1 cellular context compared by ENCODE assay signal in the genomic region with DNA sequence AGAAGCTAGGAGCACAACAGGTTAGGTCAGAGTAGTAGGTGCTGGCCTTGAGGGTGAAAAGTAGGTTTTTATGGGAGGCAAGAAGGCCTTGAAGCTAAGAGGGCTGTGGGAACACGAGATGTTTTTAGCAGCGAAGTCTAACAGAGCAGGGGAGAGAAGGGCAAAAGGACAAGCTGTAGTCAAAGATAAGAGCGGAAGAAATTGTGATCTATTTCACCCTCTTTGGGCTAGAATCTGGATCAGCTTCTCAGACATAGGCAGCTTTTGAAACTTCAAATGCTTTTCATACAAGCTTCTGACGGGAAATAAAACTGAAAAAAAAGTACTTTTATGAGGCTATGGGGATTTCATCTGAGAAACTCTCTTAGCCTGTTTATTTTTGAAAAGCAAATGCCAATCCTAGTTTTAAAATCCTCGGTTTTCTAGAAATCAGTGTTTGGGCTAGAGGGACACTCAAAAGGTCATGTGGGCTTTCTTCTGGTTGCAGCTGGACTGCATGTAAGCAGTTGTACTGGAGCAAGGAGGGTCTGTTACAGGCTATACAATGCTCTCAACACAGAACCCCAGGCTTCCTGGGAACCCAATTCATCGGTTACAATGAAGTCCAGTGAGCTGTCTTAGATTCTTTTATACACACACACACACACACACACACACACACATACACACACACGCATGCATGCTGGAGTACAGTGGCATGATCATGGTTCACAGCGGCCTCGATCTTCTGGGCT.
A peak's percentile ranks its signal among the peaks of the same experiment; 100 is the strongest.
TF ChIP-seq lines count a peak whose summit lies in the region.

No MANE protein-coding gene starts in this region.

TF ChIP-seq in K562, 482 proteins besides CTCF, POLR2A, EP300 and RAD21 (continues in another document):
- TF ChIP-seq RERE (CRISPR knock-in tag; IDR thresholded peaks at IDR 0.05; ENCODE audit: borderline replicate concordance) (no peak), ZNF212 (CRISPR knock-in tag; IDR thresholded peaks at IDR 0.05) (no peak), TAL1 (IDR thresholded peaks at IDR 0.05) (peak; percentile 18; the same call in 1 of the 2 replicates), TBL1XR1 (IDR thresholded peaks at IDR 0.05; ENCODE audit: low read length in 2 of 2) (no peak), FIP1L1 (IDR thresholded peaks at IDR 0.05; ENCODE audit: low read depth, low read length, poor library complexity, severe bottlenecking) (no peak), CBFA2T3 (IDR thresholded peaks at IDR 0.05) (peak; percentile 47), PBX2 (CRISPR knock-in tag; IDR thresholded peaks at IDR 0.05; ENCODE audit: low read depth) (no peak), PBX2 (tag; conservative IDR thresholded peaks at IDR 0.05; ENCODE audit: low read depth) (no peak), ESRRA (IDR thresholded peaks at IDR 0.05; ENCODE audit: borderline replicate concordance, low read depth) (peak; percentile 23; the same call in 1 of the 2 replicates), HNRNPL (IDR thresholded peaks at IDR 0.05; ENCODE audit: low read depth, low read length) (no peak), ZNF347 (CRISPR knock-in tag; IDR thresholded peaks at IDR 0.05; ENCODE audit: low read depth) (no peak), TEAD4 (IDR thresholded peaks at IDR 0.05; ENCODE audit: low read length) (0 out of 2 replicates have a peak, but pooled peaks have one; percentile 13), TEAD4 (CRISPR knock-in tag; IDR thresholded peaks at IDR 0.05; ENCODE audit: borderline replicate concordance) (no peak), ZNF695 (CRISPR knock-in tag; IDR thresholded peaks at IDR 0.05) (no peak), SP1 (CRISPR knock-in tag; IDR thresholded peaks at IDR 0.05) (no peak), ZNF23 (CRISPR knock-in tag; IDR thresholded peaks at IDR 0.05) (no peak), ZNF3 (CRISPR knock-in tag; IDR thresholded peaks at IDR 0.05) (no peak), KDM1A (IDR thresholded peaks at IDR 0.05) (0 out of 4 replicates have a peak, but pooled peaks of 1 of the 2 experiments have one; percentile 7), SAP30 (IDR thresholded peaks at IDR 0.05; ENCODE audit: borderline replicate concordance, insufficient read depth, low read depth, low read length, poor library complexity, severe bottlenecking) (no peak), ARID1B (IDR thresholded peaks at IDR 0.05) (peak; percentile 52; the same call in 1 of the 2 replicates), MXI1 (IDR thresholded peaks at IDR 0.05; ENCODE audit: low read depth, low read length) (no peak), KDM5B (IDR thresholded peaks at IDR 0.05; ENCODE audit: insufficient replicate concordance, low read depth, low read length) (no peak), MTA2 (IDR thresholded peaks at IDR 0.05; ENCODE audit: low read depth) (no peak), ZBTB17 (CRISPR knock-in tag; IDR thresholded peaks at IDR 0.05) (no peak), CEBPG (CRISPR knock-in tag; IDR thresholded peaks at IDR 0.05) (no peak), CEBPG (tag; conservative IDR thresholded peaks at IDR 0.05 in 1 of 2, IDR thresholded peaks at IDR 0.05 in 1 of 2) (no peak), ZNF699 (CRISPR knock-in tag; IDR thresholded peaks at IDR 0.05; ENCODE audit: insufficient replicate concordance) (no peak), FOXJ2 (tag; IDR thresholded peaks at IDR 0.05) (no peak), NUFIP1 (IDR thresholded peaks at IDR 0.05; ENCODE audit: partially characterized antibody) (no peak), HEY1 (CRISPR knock-in tag; IDR thresholded peaks at IDR 0.05; ENCODE audit: borderline replicate concordance) (no peak), MYC (IDR thresholded peaks at IDR 0.05; ENCODE audit: low read depth, low read length) (no peak), MYC (CRISPR knock-in tag; IDR thresholded peaks at IDR 0.05; ENCODE audit: borderline replicate concordance, low read depth) (no peak), ZNF444 (CRISPR knock-in tag; IDR thresholded peaks at IDR 0.05) (no peak), RBM22 (IDR thresholded peaks at IDR 0.05; ENCODE audit: low read depth, low read length, poor library complexity, severe bottlenecking) (no peak), TCF3 (CRISPR knock-in tag; IDR thresholded peaks at IDR 0.05) (no peak; the same call in 1 of the 2 replicates), ZNF445 (CRISPR knock-in tag; IDR thresholded peaks at IDR 0.05; ENCODE audit: low read depth) (no peak)
- TF ChIP-seq, protein P1, sequence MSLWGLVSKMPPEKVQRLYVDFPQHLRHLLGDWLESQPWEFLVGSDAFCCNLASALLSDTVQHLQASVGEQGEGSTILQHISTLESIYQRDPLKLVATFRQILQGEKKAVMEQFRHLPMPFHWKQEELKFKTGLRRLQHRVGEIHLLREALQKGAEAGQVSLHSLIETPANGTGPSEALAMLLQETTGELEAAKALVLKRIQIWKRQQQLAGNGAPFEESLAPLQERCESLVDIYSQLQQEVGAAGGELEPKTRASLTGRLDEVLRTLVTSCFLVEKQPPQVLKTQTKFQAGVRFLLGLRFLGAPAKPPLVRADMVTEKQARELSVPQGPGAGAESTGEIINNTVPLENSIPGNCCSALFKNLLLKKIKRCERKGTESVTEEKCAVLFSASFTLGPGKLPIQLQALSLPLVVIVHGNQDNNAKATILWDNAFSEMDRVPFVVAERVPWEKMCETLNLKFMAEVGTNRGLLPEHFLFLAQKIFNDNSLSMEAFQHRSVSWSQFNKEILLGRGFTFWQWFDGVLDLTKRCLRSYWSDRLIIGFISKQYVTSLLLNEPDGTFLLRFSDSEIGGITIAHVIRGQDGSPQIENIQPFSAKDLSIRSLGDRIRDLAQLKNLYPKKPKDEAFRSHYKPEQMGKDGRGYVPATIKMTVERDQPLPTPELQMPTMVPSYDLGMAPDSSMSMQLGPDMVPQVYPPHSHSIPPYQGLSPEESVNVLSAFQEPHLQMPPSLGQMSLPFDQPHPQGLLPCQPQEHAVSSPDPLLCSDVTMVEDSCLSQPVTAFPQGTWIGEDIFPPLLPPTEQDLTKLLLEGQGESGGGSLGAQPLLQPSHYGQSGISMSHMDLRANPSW (CRISPR knock-in tag; IDR thresholded peaks at IDR 0.05), result no peak
- TF ChIP-seq, protein P2, sequence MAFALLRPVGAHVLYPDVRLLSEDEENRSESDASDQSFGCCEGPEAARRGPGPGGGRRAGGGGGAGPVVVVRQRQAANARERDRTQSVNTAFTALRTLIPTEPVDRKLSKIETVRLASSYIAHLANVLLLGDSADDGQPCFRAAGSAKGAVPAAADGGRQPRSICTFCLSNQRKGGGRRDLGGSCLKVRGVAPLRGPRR (CRISPR knock-in tag; IDR thresholded peaks at IDR 0.05), result no peak
- TF ChIP-seq, protein P3, sequence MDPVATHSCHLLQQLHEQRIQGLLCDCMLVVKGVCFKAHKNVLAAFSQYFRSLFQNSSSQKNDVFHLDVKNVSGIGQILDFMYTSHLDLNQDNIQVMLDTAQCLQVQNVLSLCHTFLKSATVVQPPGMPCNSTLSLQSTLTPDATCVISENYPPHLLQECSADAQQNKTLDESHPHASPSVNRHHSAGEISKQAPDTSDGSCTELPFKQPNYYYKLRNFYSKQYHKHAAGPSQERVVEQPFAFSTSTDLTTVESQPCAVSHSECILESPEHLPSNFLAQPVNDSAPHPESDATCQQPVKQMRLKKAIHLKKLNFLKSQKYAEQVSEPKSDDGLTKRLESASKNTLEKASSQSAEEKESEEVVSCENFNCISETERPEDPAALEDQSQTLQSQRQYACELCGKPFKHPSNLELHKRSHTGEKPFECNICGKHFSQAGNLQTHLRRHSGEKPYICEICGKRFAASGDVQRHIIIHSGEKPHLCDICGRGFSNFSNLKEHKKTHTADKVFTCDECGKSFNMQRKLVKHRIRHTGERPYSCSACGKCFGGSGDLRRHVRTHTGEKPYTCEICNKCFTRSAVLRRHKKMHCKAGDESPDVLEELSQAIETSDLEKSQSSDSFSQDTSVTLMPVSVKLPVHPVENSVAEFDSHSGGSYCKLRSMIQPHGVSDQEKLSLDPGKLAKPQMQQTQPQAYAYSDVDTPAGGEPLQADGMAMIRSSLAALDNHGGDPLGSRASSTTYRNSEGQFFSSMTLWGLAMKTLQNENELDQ (CRISPR knock-in tag; IDR thresholded peaks at IDR 0.05; ENCODE audit: borderline replicate concordance), result no peak
- TF ChIP-seq, protein P4, sequence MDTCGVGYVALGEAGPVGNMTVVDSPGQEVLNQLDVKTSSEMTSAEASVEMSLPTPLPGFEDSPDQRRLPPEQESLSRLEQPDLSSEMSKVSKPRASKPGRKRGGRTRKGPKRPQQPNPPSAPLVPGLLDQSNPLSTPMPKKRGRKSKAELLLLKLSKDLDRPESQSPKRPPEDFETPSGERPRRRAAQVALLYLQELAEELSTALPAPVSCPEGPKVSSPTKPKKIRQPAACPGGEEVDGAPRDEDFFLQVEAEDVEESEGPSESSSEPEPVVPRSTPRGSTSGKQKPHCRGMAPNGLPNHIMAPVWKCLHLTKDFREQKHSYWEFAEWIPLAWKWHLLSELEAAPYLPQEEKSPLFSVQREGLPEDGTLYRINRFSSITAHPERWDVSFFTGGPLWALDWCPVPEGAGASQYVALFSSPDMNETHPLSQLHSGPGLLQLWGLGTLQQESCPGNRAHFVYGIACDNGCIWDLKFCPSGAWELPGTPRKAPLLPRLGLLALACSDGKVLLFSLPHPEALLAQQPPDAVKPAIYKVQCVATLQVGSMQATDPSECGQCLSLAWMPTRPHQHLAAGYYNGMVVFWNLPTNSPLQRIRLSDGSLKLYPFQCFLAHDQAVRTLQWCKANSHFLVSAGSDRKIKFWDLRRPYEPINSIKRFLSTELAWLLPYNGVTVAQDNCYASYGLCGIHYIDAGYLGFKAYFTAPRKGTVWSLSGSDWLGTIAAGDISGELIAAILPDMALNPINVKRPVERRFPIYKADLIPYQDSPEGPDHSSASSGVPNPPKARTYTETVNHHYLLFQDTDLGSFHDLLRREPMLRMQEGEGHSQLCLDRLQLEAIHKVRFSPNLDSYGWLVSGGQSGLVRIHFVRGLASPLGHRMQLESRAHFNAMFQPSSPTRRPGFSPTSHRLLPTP (IDR thresholded peaks at IDR 0.05; ENCODE audit: borderline replicate concordance, extremely low read depth, insufficient read length), result no peak
